31 cellular contexts compared by ENCODE assay signal in the genomic region with DNA sequence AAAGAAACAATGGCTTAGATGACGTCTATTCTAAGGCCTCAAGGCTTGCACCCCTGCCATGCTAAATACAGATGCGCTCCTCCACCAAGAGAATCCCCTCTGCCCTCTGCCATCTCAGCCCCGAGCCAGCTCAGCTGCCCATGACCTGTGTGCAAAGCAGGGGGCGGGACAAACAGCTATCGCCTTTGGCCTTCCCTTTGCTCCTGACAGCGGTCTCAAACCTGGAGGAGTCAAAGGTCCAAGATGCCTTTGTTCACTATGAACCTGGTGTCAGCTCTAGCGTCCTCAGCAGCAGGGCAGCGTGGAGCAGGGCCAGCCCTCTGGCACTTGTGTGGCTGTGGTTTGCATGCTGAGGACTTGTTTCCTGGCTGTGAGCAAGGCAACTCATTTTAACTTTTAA. TPM values are rescaled to one million over a fixed set of nuclear protein-coding genes. Genes with fewer than 3 reads are reported as not detected.
"Had no signal": no experiment of that assay in that cellular context is flagged by ENCODE, and none has a peak within 500 bp of the region (broad histone marks: within the 10 kb centered on the region; RNA-seq: fewer than 3 reads in every experiment).

No MANE protein-coding gene starts in this region.

- ATAC-seq: activated CD4-positive, alpha-beta T cell treated with anti-CD3 and anti-CD28 coated beads for 36 hours; activated CD8-positive, alpha-beta memory T cell treated with anti-CD3 and anti-CD28 coated beads, Interleukin-2, amount 10 ng/mL, durations not matched to agents 7 days and 5 days; activated CD8-positive, alpha-beta T cell treated with anti-CD3 and anti-CD28 coated beads, Interleukin-2, amount 10 ng/mL, durations not matched to agents 7 days and 5 days; activated naive CD8-positive, alpha-beta T cell treated with anti-CD3 and anti-CD28 coated beads, Interleukin-2, amount 50 U/mL, for 24 hours had no signal

- DNase-seq: activated B cell treated with CpG ODN at 0.5 μM for 24 hours; activated CD4-positive, alpha-beta memory T cell treated with anti-CD3 and anti-CD28 coated beads, Interleukin-2, amount 10 ng/mL, durations not matched to agents 7 days and 5 days; activated CD4-positive, alpha-beta T cell treated with anti-CD3 and anti-CD28 coated beads for 1 hour; activated CD4-positive, alpha-beta T cell treated with anti-CD3 and anti-CD28 coated beads for 36 hours; activated CD4-positive, alpha-beta T cell treated with anti-CD3 and anti-CD28 coated beads for 48 hours; activated CD4-positive, alpha-beta T cell treated with anti-CD3 and anti-CD28 coated beads, Interleukin-2, amount 10 ng/mL, durations not matched to agents 7 days and 5 days; activated CD4-positive, alpha-beta T cell treated with anti-CD3 and anti-CD28 coated beads, Interleukin-2, amount 50 U/mL, for 48 hours; activated CD8-positive, alpha-beta memory T cell treated with anti-CD3 and anti-CD28 coated beads for 24 hours; activated CD8-positive, alpha-beta memory T cell treated with anti-CD3 and anti-CD28 coated beads, Interleukin-2, amount 10 ng/mL, durations not matched to agents 7 days and 5 days; activated CD8-positive, alpha-beta memory T cell treated with anti-CD3 and anti-CD28 coated beads, Interleukin-2, amount 50 U/mL, for 48 hours; activated CD8-positive, alpha-beta T cell treated with anti-CD3 and anti-CD28 coated beads, Interleukin-2, amount 10 ng/mL, durations not matched to agents 7 days and 5 days; activated effector memory CD4-positive, alpha-beta T cell treated with Interleukin-2 at 50 U/mL for 16 hours; activated gamma-delta T cell; activated naive CD4-positive, alpha-beta T cell treated with anti-CD3 and anti-CD28 coated beads for 36 hours; activated naive CD4-positive, alpha-beta T cell treated with anti-CD3 and anti-CD28 coated beads, Interleukin-2, amount 50 U/mL, for 16 hours; activated naive CD8-positive, alpha-beta T cell treated with anti-CD3 and anti-CD28 coated beads, Interleukin-2, amount 10 ng/mL, durations not matched to agents 7 days and 5 days; activated naive CD8-positive, alpha-beta T cell treated with anti-CD3 and anti-CD28 coated beads, Interleukin-2, amount 50 U/mL, for 24 hours; activated T-cell treated with anti-CD3 and anti-CD28 coated beads, Interleukin-2, amount 50 U/mL, for 24 hours; activated T-cell treated with anti-CD3 and anti-CD28 coated beads, Interleukin-2, amount 50 U/mL, for 48 hours; amygdala; anterior cingulate cortex; caudate nucleus; cerebellar nuclear complex; T-helper 1 cell; T-helper 2 cell; T-helper 9 cell had no signal

- H3K4me1 ChIP-seq: ascending aorta had no signal

- FAIRE-seq: bronchial epithelial cell, TTC549 had no signal

- H3K27ac ChIP-seq: ascending aorta, cardiac muscle cell, VCaP had no signal

- H3K9me3 ChIP-seq: ascending aorta had no signal

- H3K4me3 ChIP-seq: ascending aorta, cardiac muscle cell had no signal

- H3K27me3 ChIP-seq: ascending aorta, cardiac muscle cell had no signal

RNA-seq across cellular contexts. Expression of gene NLRC3, which starts 21.9 kb away (rescaled TPM):
- total RNA-seq: bronchial epithelial cell had no signal
